ENCODE assay signal across 18 cellular contexts in the genomic region with DNA sequence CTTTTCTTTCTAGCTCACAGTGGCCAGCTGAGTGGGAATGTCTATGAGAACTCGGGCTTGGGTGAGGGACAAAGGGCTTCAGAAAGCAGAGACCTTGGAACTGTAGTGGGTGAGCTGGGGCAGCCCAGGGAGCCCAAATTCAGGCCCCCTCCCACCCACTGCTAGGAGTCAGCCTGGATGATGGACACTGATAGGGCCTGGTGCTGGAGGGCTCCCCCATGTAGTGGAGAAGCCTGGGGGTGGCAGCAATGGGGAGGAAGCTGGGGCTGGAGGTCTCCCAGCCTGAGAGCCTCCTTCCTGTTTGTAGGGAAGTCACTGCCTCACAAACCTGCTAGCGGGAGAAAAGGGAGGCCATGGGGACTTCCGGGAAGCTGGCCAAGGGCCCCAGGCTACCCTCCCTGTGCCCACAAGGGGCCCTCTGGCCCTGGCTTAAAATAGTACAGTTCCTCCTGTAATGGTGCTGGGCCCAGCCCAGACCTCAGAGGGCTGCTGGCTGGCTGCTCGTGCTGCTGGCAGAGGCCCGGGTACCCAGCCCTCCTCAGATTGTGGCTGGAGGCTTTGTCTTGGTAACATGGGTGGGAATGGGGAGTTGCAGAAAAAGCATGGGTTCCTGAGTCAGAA. TPM values are rescaled to one million over a fixed set of nuclear protein-coding genes. Genes with fewer than 3 reads are reported as not detected.
DNase-seq lines count a peak whose midpoint lies in the region; ATAC-seq and TF ChIP-seq lines count a peak whose summit lies in the region.
"Had no signal": no experiment of that assay in that cellular context is flagged by ENCODE, and none has a peak within 500 bp of the region (broad histone marks: within the 10 kb centered on the region; RNA-seq: fewer than 3 reads in every experiment).

No MANE protein-coding gene starts in this region.

- no peak overlapping the region for H3K23ac ChIP-seq in trophoblast cell (ENCODE audit: low read length)

- H3K79me2 ChIP-seq in trophoblast cell (ENCODE audit: control insufficient read depth, insufficient read depth, low read length, poor library complexity): no peaks in the 10 kb centered on the region

- no peak overlapping the region for H2BK5ac ChIP-seq in trophoblast cell (ENCODE audit: low read depth, low read length, poor library complexity)

- H3K4me1 ChIP-seq in heart right ventricle (peaks cover 0 to 20% (median 10%) of the 10 kb centered on the region in 9 donors), trophoblast cell (ENCODE audit: control insufficient read depth in 1 of 2, insufficient read depth in 2 of 2, low read length in 2 of 2) (peaks cover 6 to 11% of the 10 kb centered on the region in 2 experiments)

- no peak overlapping the region for H3K4me3 ChIP-seq in heart right ventricle
- H3K4me3 ChIP-seq in trophoblast cell (ENCODE audit: low read depth, low read length): no peak overlapping the region

- H3K27me3 ChIP-seq in heart right ventricle (peaks cover 0 to 4% (median 0%) of the 10 kb centered on the region in 7 donors), trophoblast cell (ENCODE audit: insufficient read depth, low read length) (no peaks in the 10 kb centered on the region)

- H3K9ac ChIP-seq in trophoblast cell (ENCODE audit: low read length): no peak overlapping the region

- H4K91ac ChIP-seq in trophoblast cell (ENCODE audit: low read depth, low read length): no peak overlapping the region

- TF ChIP-seq CTCF in heart right ventricle (IDR thresholded peaks at IDR 0.05): no peak

- H2BK12ac ChIP-seq in trophoblast cell (ENCODE audit: low read length): no peak overlapping the region

- H3K14ac ChIP-seq in trophoblast cell (ENCODE audit: low read length): no peak overlapping the region

- intact Hi-C loops in heart right ventricle (cut with DNase I): no loop called here

- H3K4ac ChIP-seq in trophoblast cell (ENCODE audit: low read depth, low read length): no peak overlapping the region

- H3K27ac ChIP-seq in heart right ventricle (no peak overlapping the region), trophoblast cell (ENCODE audit: low read depth, low read length) (no peak overlapping the region)

- WGBS in heart right ventricle, 2 donors: 26 to 31% methylated on average over 5 of the region's 5 CpGs
- WGBS in trophoblast cell (ENCODE audit: extremely low coverage, insufficient coverage, insufficient read length): no CpG with 5 or more reads among the region's 5 CpGs

- H4K8ac ChIP-seq in trophoblast cell (ENCODE audit: low read depth, low read length): no peak overlapping the region

- H3K36me3 ChIP-seq in heart right ventricle (no peaks in the 10 kb centered on the region), trophoblast cell (ENCODE audit: control insufficient read depth in 1 of 2, insufficient read depth in 2 of 2, low read length in 2 of 2) (no peaks in the 10 kb centered on the region)

- H2AK5ac ChIP-seq in trophoblast cell (ENCODE audit: low read length): no peak overlapping the region

- H2AFZ ChIP-seq in trophoblast cell (ENCODE audit: insufficient read depth, low read length, poor library complexity): no peak overlapping the region

- H3K9me3 ChIP-seq in heart right ventricle: no peaks in the 10 kb centered on the region
- no peaks in the 10 kb centered on the region for H3K9me3 ChIP-seq in trophoblast cell (ENCODE audit: insufficient read depth, low read depth, low read length)

- no peak overlapping the region for H3K18ac ChIP-seq in trophoblast cell (ENCODE audit: low read length)

- H3K4me2 ChIP-seq in trophoblast cell (ENCODE audit: low read length): no peak overlapping the region

- H2BK120ac ChIP-seq in trophoblast cell (ENCODE audit: insufficient read depth, low read length, poor library complexity): no peak overlapping the region

- DNase-seq in COR-L47 (lab: John Stamatoyannopoulos, UW) (peak; percentile 10), HUDEP-2 (lab: John Stamatoyannopoulos, UW; ENCODE audit: unreplicated experiment in 76 of 76) (peak in 59 of 76 experiments; percentile 14 to 66 (median 39)), SKM-1 (lab: John Stamatoyannopoulos, UW; ENCODE audit: unreplicated experiment) (peak; percentile 34), heart right ventricle (peak; percentile 23 to 55), SW480 (ENCODE audit: low spot score) (no peak), DMS153 treated with DMSO at 0.1 percent for 48 hours (lab: John Stamatoyannopoulos, UW; ENCODE audit: unreplicated experiment) (no peak), NCI-H510A (lab: John Stamatoyannopoulos, UW) (no peak), trophoblast cell (no peak)
- DNase-seq: activated CD4-positive, alpha-beta memory T cell treated with anti-CD3 and anti-CD28 coated beads for 36 hours; activated effector memory CD4-positive, alpha-beta T cell treated with anti-CD3 and anti-CD28 coated beads, Interleukin-2, amount 50 U/mL, for 16 hours; MM.1S; NCI-H2171 treated with DMSO at 0.1 percent for 48 hours; stimulated activated CD4-positive, alpha-beta T cell treated with anti-CD3 and anti-CD28 coated beads, Interleukin-2, amount 100 ng/mL, for 24 hours; T-helper 2 cell had no signal

- peaks cover 8% of the 10 kb centered on the region for H3K79me1 ChIP-seq in trophoblast cell (ENCODE audit: low read length)

- no peak overlapping the region for H4K12ac ChIP-seq in trophoblast cell (ENCODE audit: low read depth, low read length)

- ATAC-seq in heart right ventricle: peak; percentile 78 to 97 (median 88)

RNA-seq across cellular contexts. Expression of a gene that starts 6.3 kb away (rescaled TPM):
- not detected for total RNA-seq in heart right ventricle
- polyA plus RNA-seq in heart right ventricle: under 1 TPM; 0.01 to 0.15 TPM
- 0.31 and 0.32 TPM in 2 replicates for polyA plus RNA-seq in trophoblast cell (2013)
- total RNA-seq: activated CD4-positive, alpha-beta memory T cell treated with anti-CD3 and anti-CD28 coated beads for 36 hours; H4; pulmonary artery endothelial cell; urinary bladder had no signal
- polyA plus RNA-seq: keratinocyte, urinary bladder had no signal

Comparison
In these comparisons a context has a peak if more than half of its experiments do, and no peak if none do; other contexts are left out.
1. DNase-seq: peak in COR-L47 (single experiment), HUDEP-2 (59 of 76), SKM-1 (single experiment) and heart right ventricle (2 of 2); none in SW480 (single experiment), DMS153 treated with DMSO at 0.1 percent for 48 hours (single experiment), NCI-H510A (single experiment) and trophoblast cell (0 of 2).